In the genomic region with DNA sequence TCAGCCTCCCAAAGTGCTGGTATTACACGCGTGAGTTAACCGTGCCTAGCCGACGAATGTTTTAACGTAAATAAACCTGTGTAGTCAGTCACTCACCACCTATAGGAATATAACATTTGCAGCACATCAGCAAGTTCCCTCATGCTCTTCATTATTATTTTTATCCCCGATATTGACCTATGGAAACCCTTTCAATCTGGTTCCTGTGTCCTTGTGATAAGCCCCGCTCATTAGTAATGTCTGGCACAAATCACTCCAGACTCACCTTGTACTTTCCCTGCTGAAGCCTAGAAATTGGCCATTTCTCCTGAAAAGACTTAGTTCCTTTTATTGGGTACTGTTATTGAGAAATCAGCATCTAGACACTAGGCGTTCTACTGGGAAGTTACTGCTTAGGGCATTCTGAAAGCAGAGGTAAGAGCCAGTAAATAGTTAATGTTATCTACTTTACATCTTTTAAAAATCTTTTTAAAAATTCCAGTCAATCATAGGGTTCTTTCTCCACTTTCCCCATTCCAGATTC, we compare ENCODE assay signal across 18 cellular contexts. TPM values are rescaled to one million over a fixed set of nuclear protein-coding genes. Genes with fewer than 3 reads are reported as not detected.
DNase-seq lines count a peak whose midpoint lies in the region; ATAC-seq, FAIRE-seq and TF ChIP-seq lines count a peak whose summit lies in the region.
"Had no signal": no experiment of that assay in that cellular context is flagged by ENCODE, and none has a peak within 500 bp of the region (broad histone marks: within the 10 kb centered on the region; RNA-seq: fewer than 3 reads in every experiment).

No MANE protein-coding gene starts in this region.

- H2AFZ ChIP-seq in Karpas-422 (ENCODE audit: low read length) (no peak overlapping the region), K562 (ENCODE audit: low read depth, low read length) (no peak overlapping the region), osteoblast (ENCODE audit: low read length) (no peak overlapping the region)

- TF ChIP-seq POLR2A in K562 (conservative IDR thresholded peaks at IDR 0.05): no peak

- ATAC-seq in CD4-positive, alpha-beta T cell (ENCODE audit: poor library complexity): no peak
- ATAC-seq in K562 (no peak), HG03095 (IDR thresholded peaks at IDR 0.05; ENCODE audit: unreplicated experiment) (no peak)
- ATAC-seq: effector memory CD8-positive, alpha-beta T cell; T-cell had no signal

- no peaks in the 10 kb centered on the region for H3K9me1 ChIP-seq in K562 (ENCODE audit: control insufficient read depth, insufficient read depth, low read length)

- H3K9me3 ChIP-seq in CD4-positive, alpha-beta T cell (ENCODE audit: control insufficient read depth, low read length): no peaks in the 10 kb centered on the region
- H3K9me3 ChIP-seq in Karpas-422 (ENCODE audit: low read length): no peaks in the 10 kb centered on the region
- H3K9me3 ChIP-seq in K562 (replicated peaks; ENCODE audit: control insufficient read depth, insufficient read depth, low read depth, low read length): no peaks in the 10 kb centered on the region
- no peaks in the 10 kb centered on the region for H3K9me3 ChIP-seq in osteoblast (ENCODE audit: low read depth, low read length)
- no peaks in the 10 kb centered on the region for H3K9me3 ChIP-seq in HAP-1
- H3K9me3 ChIP-seq: tibial nerve had no signal

- no TSS peak for BruUV-seq in K562 (replicated peaks; lab: Mats Ljungman, UMichigan)

- in situ Hi-C loops in K562 (cut with MboI) (no loop called here), HAP-1 (cut with MboI; ENCODE audit: low sequenced_read_pairs) (no loop called here)

- H3K27ac ChIP-seq in CD4-positive, alpha-beta T cell (ENCODE audit: low read depth, low read length): no peak overlapping the region
- H3K27ac ChIP-seq in Karpas-422 (ENCODE audit: low read length) (peak overlapping the region; percentile 1; the same call in 1 of the 2 replicates), K562 (ENCODE audit: extremely low read depth, low read depth, low read length) (no peak overlapping the region), osteoblast (ENCODE audit: low read depth, low read length) (peak overlapping the region; percentile 77)
- H3K27ac ChIP-seq: brain microvascular endothelial cell had no signal

- peaks cover 49% of the 10 kb centered on the region for H3K36me3 Mint-ChIP-seq in CD4-positive, alpha-beta T cell (ENCODE audit: low read depth)

- H3K27me3 Mint-ChIP-seq in CD4-positive, alpha-beta T cell: no peaks in the 10 kb centered on the region
- H3K27me3 Mint-ChIP-seq: effector memory CD8-positive, alpha-beta T cell; T-cell had no signal

- peaks cover 30% of the 10 kb centered on the region for H3K4me1 Mint-ChIP-seq in CD4-positive, alpha-beta T cell (ENCODE audit: low read depth)

- H3K9ac ChIP-seq in Karpas-422 (ENCODE audit: low read length) (no peak overlapping the region), K562 (ENCODE audit: insufficient read depth in 1 of 2, low read depth in 2 of 2, low read length in 2 of 2) (no peak overlapping the region)

- intact Hi-C loops in CD4-positive, alpha-beta T cell (cut with DNase I, micrococcal nuclease): loop anchor here (5.0 kb wide), 2 partner anchors 49 to 176 kb away; partner anchors contain the start of genes FBXL19 (in 1 of the 2) and SRCAP (in 1 of the 2)
- intact Hi-C loops in K562 (cut with micrococcal nuclease): no loop called here

- H3K27me3 ChIP-seq in CD4-positive, alpha-beta T cell (ENCODE audit: control insufficient read depth, insufficient read depth, low read length): no peaks in the 10 kb centered on the region
- H3K27me3 ChIP-seq in Karpas-422 (ENCODE audit: low read length): no peaks in the 10 kb centered on the region
- H3K27me3 ChIP-seq in K562 (ENCODE audit: control insufficient read depth in 2 of 2, insufficient read depth in 2 of 2, low read length in 2 of 2): no peaks in the 10 kb centered on the region
- H3K27me3 ChIP-seq in osteoblast (ENCODE audit: insufficient read depth, low read length): no peaks in the 10 kb centered on the region
- no peaks in the 10 kb centered on the region for H3K27me3 ChIP-seq in HAP-1 (ENCODE audit: low read depth)
- H3K27me3 ChIP-seq: brain microvascular endothelial cell, tibial nerve had no signal

- H3K4me1 ChIP-seq in Karpas-422 (ENCODE audit: low read length) (peaks cover 15% of the 10 kb centered on the region), K562 (replicated peaks in 1 of 2; ENCODE audit: control insufficient read depth in 2 of 2, insufficient read depth in 2 of 2, low read length in 2 of 2) (peaks cover 8 to 17% of the 10 kb centered on the region in 2 experiments; a peak in 4 of 5 replicates), osteoblast (ENCODE audit: insufficient read depth, low read length) (peaks cover 17% of the 10 kb centered on the region), HAP-1 (peaks cover 11% of the 10 kb centered on the region)

- no peak overlapping the region for H3K4me3 ChIP-seq in Karpas-422 (ENCODE audit: low read length)
- H3K4me3 ChIP-seq in K562: no peak overlapping the region
- no peak overlapping the region for H3K4me3 ChIP-seq in osteoblast (ENCODE audit: insufficient read depth, low read length)
- no peak overlapping the region for H3K4me3 ChIP-seq in HAP-1

- 85% methylated on average over 9 of the region's 9 CpGs for WGBS in K562 (ENCODE audit: insufficient coverage, low coverage, missing lambda C conversion rate)

- H3K9me3 Mint-ChIP-seq in CD4-positive, alpha-beta T cell: no peaks in the 10 kb centered on the region
- H3K9me3 Mint-ChIP-seq: activated T-helper 1 cell treated with anti-CD3 and anti-CD28 coated beads, Interleukin-12 subunit alpha, Interleukin-12 subunit beta, Interleukin-2, Interleukin-4 antibody, amounts not matched to agents 30 ng/mL and 10 ng/mL and 1 ng/mL, durations not matched to agents 14 hours and 24 hours and 36 hours; effector memory CD8-positive, alpha-beta T cell; T-cell had no signal

- H3K79me2 ChIP-seq in Karpas-422 (ENCODE audit: low read length): peaks cover 24% of the 10 kb centered on the region
- H3K79me2 ChIP-seq in K562 (ENCODE audit: control insufficient read depth, insufficient read depth, low read length): peaks cover 27% of the 10 kb centered on the region
- peaks cover 24% of the 10 kb centered on the region for H3K79me2 ChIP-seq in osteoblast (ENCODE audit: insufficient read depth, low read length)

- no peak overlapping the region for H3K4me3 Mint-ChIP-seq in CD4-positive, alpha-beta T cell

- TF ChIP-seq RAD21 in K562 (CRISPR knock-in tag; conservative IDR thresholded peaks at IDR 0.05 in 1 of 2, IDR thresholded peaks at IDR 0.05 in 1 of 2): no peak

- POLR2A ChIA-PET in CD4-positive, alpha-beta T cell (lab: Charles Lee): interaction anchor here (0.9 to 2.5 kb wide), 5 partner anchors 10 to 156 kb away, joined by 3 to 18 read pairs (median 6); partner anchors contain the start of gene SRCAP
- POLR2A ChIA-PET in K562 (lab: Yijun Ruan, JAX): interaction anchor here (1.4 to 2.3 kb wide), 7 partner anchors 13 to 149 kb away, joined by 5 to 24 read pairs (median 10); no protein-coding TSS in a partner anchor

- H4K20me1 ChIP-seq in Karpas-422 (ENCODE audit: insufficient read depth, low read depth, low read length) (0 out of 2 replicates have a peak, but pooled peaks cover 6% of the 10 kb centered on the region), K562 (replicated peaks; ENCODE audit: control insufficient read depth, insufficient read depth, low read length) (no peaks in the 10 kb centered on the region), osteoblast (ENCODE audit: insufficient read depth, low read length) (peaks cover 4% of the 10 kb centered on the region)

- H3K36me3 ChIP-seq in Karpas-422 (ENCODE audit: insufficient read depth, low read length) (peaks cover 22% of the 10 kb centered on the region; the same call in 1 of the 2 replicates), K562 (ENCODE audit: control insufficient read depth, insufficient read depth, low read length) (peaks cover 58% of the 10 kb centered on the region), osteoblast (ENCODE audit: insufficient read depth, low read length) (peaks cover 32% of the 10 kb centered on the region), HAP-1 (replicated peaks) (peaks cover 27% of the 10 kb centered on the region)

- H3K27ac Mint-ChIP-seq in CD4-positive, alpha-beta T cell: peak overlapping the region; percentile 68

- TF ChIP-seq CTCF in CD4-positive, alpha-beta T cell (IDR thresholded peaks at IDR 0.05): no peak
- no peak for TF ChIP-seq CTCF in K562 (IDR thresholded peaks at IDR 0.05 in 2 of 3, conservative IDR thresholded peaks at IDR 0.05 in 1 of 3; ENCODE audit: insufficient read depth in 2 of 3, low read depth in 1 of 3, low read length in 3 of 3)
- TF ChIP-seq CTCF in osteoblast (IDR thresholded peaks at IDR 0.05; ENCODE audit: extremely low read depth, low read depth, low read length): no peak

- H3K4me2 ChIP-seq in Karpas-422 (ENCODE audit: low read depth, low read length, poor library complexity, severe bottlenecking): no peak overlapping the region
- no peak overlapping the region for H3K4me2 ChIP-seq in K562 (ENCODE audit: insufficient read depth, low read length)
- H3K4me2 ChIP-seq in osteoblast (ENCODE audit: insufficient read depth, low read length): no peak overlapping the region

- CTCF ChIA-PET in CD4-positive, alpha-beta T cell (lab: Charles Lee): interaction anchor here (0.9 to 2.0 kb wide), 3 partner anchors 53 to 88 kb away, joined by 4 to 6 read pairs (median 5); partner anchors contain the start of gene FBRS
- CTCF ChIA-PET in K562 (lab: Yijun Ruan, JAX; ENCODE audit: low intra/inter-chr PET ratio): no interaction called here

- TF ChIP-seq EP300 in K562 (IDR thresholded peaks at IDR 0.05; ENCODE audit: low read length): no peak

- peak; percentile 48 for FAIRE-seq in K562 (lab: Jason Lieb, UNC)
- FAIRE-seq: frontal cortex had no signal

- DNase-seq in CD4-positive, alpha-beta T cell: no peak
- no peak for DNase-seq in Karpas-422
- DNase-seq in K562 (ENCODE audit: extremely low read depth in 1 of 4, low spot score in 3 of 4): no peak
- no peak for DNase-seq in osteoblast (ENCODE audit: insufficient read length, low spot score, missing footprints)
- no peak for DNase-seq in HAP-1 (ENCODE audit: low spot score in 2 of 2)
- DNase-seq in COLO668 (lab: John Stamatoyannopoulos, UW; ENCODE audit: unreplicated experiment): no peak
- DNase-seq: activated CD4-positive, alpha-beta T cell treated with anti-CD3 and anti-CD28 coated beads for 4 hours; brain microvascular endothelial cell; effector memory CD8-positive, alpha-beta T cell; islet precursor cell; midbrain; NCI-H1092; NCI-H446; T-cell had no signal

- no peaks in the 10 kb centered on the region for H3K9me2 ChIP-seq in Karpas-422 (replicated peaks; ENCODE audit: insufficient read depth, low read length)

RNA-seq across cellular contexts. Expression of gene PHKG2, which starts 1.5 kb away (rescaled TPM):
- total RNA-seq in CD4-positive, alpha-beta T cell: 10 to 100 TPM; 24.8 to 25.2 TPM
- 32.3 and 35.5 TPM in 2 replicates for total RNA-seq in Karpas-422 (2014; rRNA removed; shearing (Covaris generic); ENCODE audit: low replicate concordance)
- total RNA-seq in K562 (2011; cell fraction: chromatin; rRNA removed; ENCODE audit: low replicate concordance): 128 and 290 TPM in 2 replicates
- total RNA-seq in K562 (2011; cell fraction: nucleolus; rRNA removed): 161 and 163 TPM in 2 replicates
- total RNA-seq in K562 (2011; cell fraction: nucleoplasm; rRNA removed): 157 and 194 TPM in 2 replicates
- total RNA-seq in K562 (2014; rRNA removed) (30.7 and 45.9 TPM in 2 replicates), K562 (2014; rRNA removed; fragmentation: Illumina TruSeq; extraction: Trizol) (18.3 and 21.2 TPM in 2 replicates), K562 (2015; rRNA removed; fragmentation: Illumina TruSeq; extraction: Trizol) (23.9 and 25.2 TPM in 2 replicates), K562 (2021) (39.7 and 40.7 TPM in 2 replicates), osteoblast (20.3 and 25.0 TPM in 2 replicates)
- polyA plus RNA-seq in K562 (2011; rRNA removed) (44.1 and 54.4 TPM in 2 replicates), K562 (2014; fragmentation: Illumina TruSeq; extraction: Trizol) (39.2 and 41.0 TPM in 2 replicates), K562 (2014; fragmentation: Nextera tagmentation; extraction: Ambion mirVana) (10 to 100 TPM in 1 of 2 experiments, 1 to 10 TPM in 1; 5.8 to 14.1 TPM), K562 (2014; rRNA removed) (50.4 and 54.2 TPM in 2 replicates)
- polyA plus RNA-seq in K562 (2011; cell fraction: cytosol; rRNA removed): 44.6 and 56.8 TPM in 2 replicates
- polyA plus RNA-seq in K562 (2011; cell fraction: nucleus; rRNA removed): 182 and 233 TPM in 2 replicates
- polyA plus RNA-seq in K562 (2012): 30.6 and 41.6 TPM in 2 replicates
- 19.6 and 26.2 TPM in 2 replicates for polyA minus RNA-seq in K562 (2011; rRNA and poly(A)+ RNA removed)
- polyA minus RNA-seq in K562 (2011; cell fraction: cytosol; rRNA and poly(A)+ RNA removed): 14.9 and 17.4 TPM in 2 replicates
- 36.2 and 39.6 TPM in 2 replicates for polyA minus RNA-seq in K562 (2011; cell fraction: nucleus; rRNA and poly(A)+ RNA removed)

RNA-seq across cellular contexts. Expression of gene CFAP119, which starts 15.2 kb away (rescaled TPM):
- 1 to 10 TPM; 1.7 to 2.2 TPM for total RNA-seq in CD4-positive, alpha-beta T cell
- total RNA-seq in Karpas-422 (2014; rRNA removed; shearing (Covaris generic); ENCODE audit: low replicate concordance): 8.9 and 15.0 TPM in 2 replicates
- total RNA-seq in K562 (2011; cell fraction: chromatin; rRNA removed; ENCODE audit: low replicate concordance): 23.0 and 52.3 TPM in 2 replicates
- total RNA-seq in K562 (2011; cell fraction: nucleolus; rRNA removed): 44.0 and 46.5 TPM in 2 replicates
- 24.7 and 39.0 TPM in 2 replicates for total RNA-seq in K562 (2011; cell fraction: nucleoplasm; rRNA removed)
- 16.1 and 18.5 TPM in 2 replicates for total RNA-seq in K562 (2014; rRNA removed)
- 4.2 and 6.1 TPM in 2 replicates for total RNA-seq in K562 (2014; rRNA removed; fragmentation: Illumina TruSeq; extraction: Trizol)
- 7.0 and 7.4 TPM in 2 replicates for total RNA-seq in K562 (2015; rRNA removed; fragmentation: Illumina TruSeq; extraction: Trizol)
- total RNA-seq in K562 (2021): 18.4 and 20.0 TPM in 2 replicates
- 13.5 and 16.3 TPM in 2 replicates for polyA plus RNA-seq in K562 (2011; rRNA removed)
- 10.6 and 19.6 TPM in 2 replicates for polyA plus RNA-seq in K562 (2011; cell fraction: cytosol; rRNA removed)
- 107 and 225 TPM in 2 replicates for polyA plus RNA-seq in K562 (2011; cell fraction: nucleus; rRNA removed)
- polyA plus RNA-seq in K562 (2012): 14.9 and 20.9 TPM in 2 replicates
- 9.0 and 9.6 TPM in 2 replicates for polyA plus RNA-seq in K562 (2014; fragmentation: Illumina TruSeq; extraction: Trizol)
- polyA plus RNA-seq in K562 (2014; fragmentation: Nextera tagmentation; extraction: Ambion mirVana): 1 to 10 TPM; 5.5 to 6.2 TPM
- 33.7 and 38.2 TPM in 2 replicates for polyA plus RNA-seq in K562 (2014; rRNA removed)
- polyA minus RNA-seq in K562 (2011; rRNA and poly(A)+ RNA removed): 1.2 and 2.5 TPM in 2 replicates
- 3.8 and 4.2 TPM in 2 replicates for polyA minus RNA-seq in K562 (2011; cell fraction: cytosol; rRNA and poly(A)+ RNA removed)
- polyA minus RNA-seq in K562 (2011; cell fraction: nucleus; rRNA and poly(A)+ RNA removed): 16.9 and 21.3 TPM in 2 replicates
- total RNA-seq in osteoblast: 2.4 and 2.9 TPM in 2 replicates

RNA-seq across cellular contexts. Expression of gene RNF40, which starts 15.4 kb away (rescaled TPM):
- total RNA-seq in CD4-positive, alpha-beta T cell: 10 to 100 TPM; 63.0 to 65.2 TPM
- total RNA-seq in Karpas-422 (2014; rRNA removed; shearing (Covaris generic); ENCODE audit: low replicate concordance): 57.9 and 66.4 TPM in 2 replicates
- total RNA-seq in K562 (2011; cell fraction: chromatin; rRNA removed; ENCODE audit: low replicate concordance): 149 and 268 TPM in 2 replicates
- 112 and 115 TPM in 2 replicates for total RNA-seq in K562 (2011; cell fraction: nucleolus; rRNA removed)
- total RNA-seq in K562 (2011; cell fraction: nucleoplasm; rRNA removed): 105 and 116 TPM in 2 replicates
- total RNA-seq in K562 (2014; rRNA removed): 81.9 and 95.6 TPM in 2 replicates
- total RNA-seq in K562 (2014; rRNA removed; fragmentation: Illumina TruSeq; extraction: Trizol): 73.7 and 81.5 TPM in 2 replicates
- 76.4 and 82.9 TPM in 2 replicates for total RNA-seq in K562 (2015; rRNA removed; fragmentation: Illumina TruSeq; extraction: Trizol)
- 124 and 129 TPM in 2 replicates for total RNA-seq in K562 (2021)
- polyA plus RNA-seq in K562 (2011; rRNA removed): 91.7 and 97.8 TPM in 2 replicates
- polyA plus RNA-seq in K562 (2011; cell fraction: cytosol; rRNA removed): 60.8 and 77.4 TPM in 2 replicates
- 137 and 170 TPM in 2 replicates for polyA plus RNA-seq in K562 (2011; cell fraction: nucleus; rRNA removed)
- 78.5 and 80.4 TPM in 2 replicates for polyA plus RNA-seq in K562 (2012)
- polyA plus RNA-seq in K562 (2014; fragmentation: Illumina TruSeq; extraction: Trizol): 107 and 115 TPM in 2 replicates
- polyA plus RNA-seq in K562 (2014; fragmentation: Nextera tagmentation; extraction: Ambion mirVana): 1 to 10 TPM; 6.2 to 9.1 TPM
- 68.2 and 75.6 TPM in 2 replicates for polyA plus RNA-seq in K562 (2014; rRNA removed)
- 89.9 and 91.7 TPM in 2 replicates for polyA minus RNA-seq in K562 (2011; rRNA and poly(A)+ RNA removed)
- 61.7 and 77.1 TPM in 2 replicates for polyA minus RNA-seq in K562 (2011; cell fraction: cytosol; rRNA and poly(A)+ RNA removed)
- polyA minus RNA-seq in K562 (2011; cell fraction: nucleus; rRNA and poly(A)+ RNA removed): 39.2 and 51.2 TPM in 2 replicates
- total RNA-seq in osteoblast: 63.1 and 88.3 TPM in 2 replicates

RNA-seq across cellular contexts. Expression of gene ZNF629, which starts 40.3 kb away (rescaled TPM):
- 1 to 10 TPM; 1.6 to 1.7 TPM for total RNA-seq in CD4-positive, alpha-beta T cell
- total RNA-seq in Karpas-422 (2014; rRNA removed; shearing (Covaris generic); ENCODE audit: low replicate concordance): 4.8 and 6.3 TPM in 2 replicates
- 6.8 and 16.5 TPM in 2 replicates for total RNA-seq in K562 (2011; cell fraction: chromatin; rRNA removed; ENCODE audit: low replicate concordance)
- 8.6 and 11.3 TPM in 2 replicates for total RNA-seq in K562 (2011; cell fraction: nucleolus; rRNA removed)
- total RNA-seq in K562 (2011; cell fraction: nucleoplasm; rRNA removed): 6.7 and 7.3 TPM in 2 replicates
- total RNA-seq in K562 (2014; rRNA removed): 13.8 and 14.9 TPM in 2 replicates
- total RNA-seq in K562 (2014; rRNA removed; fragmentation: Illumina TruSeq; extraction: Trizol): 6.7 and 7.3 TPM in 2 replicates
- 9.2 and 10.0 TPM in 2 replicates for total RNA-seq in K562 (2015; rRNA removed; fragmentation: Illumina TruSeq; extraction: Trizol)
- total RNA-seq in K562 (2021): 16.5 and 18.8 TPM in 2 replicates
- polyA plus RNA-seq in K562 (2011; rRNA removed): 2.6 and 4.4 TPM in 2 replicates
- 4.0 and 5.6 TPM in 2 replicates for polyA plus RNA-seq in K562 (2011; cell fraction: cytosol; rRNA removed)
- 7.1 and 10.9 TPM in 2 replicates for polyA plus RNA-seq in K562 (2011; cell fraction: nucleus; rRNA removed)
- polyA plus RNA-seq in K562 (2012): 12.0 and 13.0 TPM in 2 replicates
- 11.6 and 12.4 TPM in 2 replicates for polyA plus RNA-seq in K562 (2014; fragmentation: Illumina TruSeq; extraction: Trizol)
- polyA plus RNA-seq in K562 (2014; fragmentation: Nextera tagmentation; extraction: Ambion mirVana): under 1 TPM; 0.44 to 0.66 TPM
- 6.1 and 7.4 TPM in 2 replicates for polyA plus RNA-seq in K562 (2014; rRNA removed)
- polyA minus RNA-seq in K562 (2011; rRNA and poly(A)+ RNA removed): 4.2 and 5.3 TPM in 2 replicates
- 9.2 and 9.8 TPM in 2 replicates for polyA minus RNA-seq in K562 (2011; cell fraction: cytosol; rRNA and poly(A)+ RNA removed)
- polyA minus RNA-seq in K562 (2011; cell fraction: nucleus; rRNA and poly(A)+ RNA removed): 8.3 and 11.2 TPM in 2 replicates
- total RNA-seq in osteoblast: 15.3 and 16.3 TPM in 2 replicates

RNA-seq across cellular contexts. Expression of gene SRCAP, which starts 47.7 kb away (rescaled TPM):
- 10 to 100 TPM; 59.5 to 60.1 TPM for total RNA-seq in CD4-positive, alpha-beta T cell
- total RNA-seq in Karpas-422 (2014; rRNA removed; shearing (Covaris generic); ENCODE audit: low replicate concordance): 13.2 and 21.2 TPM in 2 replicates
- 89.8 and 132 TPM in 2 replicates for total RNA-seq in K562 (2011; cell fraction: chromatin; rRNA removed; ENCODE audit: low replicate concordance)
- total RNA-seq in K562 (2011; cell fraction: nucleolus; rRNA removed): 44.6 and 46.2 TPM in 2 replicates
- total RNA-seq in K562 (2011; cell fraction: nucleoplasm; rRNA removed): 58.6 and 74.8 TPM in 2 replicates
- total RNA-seq in K562 (2014; rRNA removed) (16.0 and 16.3 TPM in 2 replicates), K562 (2014; rRNA removed; fragmentation: Illumina TruSeq; extraction: Trizol) (3.5 and 3.7 TPM in 2 replicates), K562 (2015; rRNA removed; fragmentation: Illumina TruSeq; extraction: Trizol) (5.8 and 7.9 TPM in 2 replicates), K562 (2021) (58.9 and 62.6 TPM in 2 replicates), osteoblast (16.3 and 19.2 TPM in 2 replicates)
- polyA plus RNA-seq in K562 (2011; rRNA removed) (2.2 and 6.4 TPM in 2 replicates), K562 (2014; fragmentation: Illumina TruSeq; extraction: Trizol) (14.9 and 21.0 TPM in 2 replicates), K562 (2014; fragmentation: Nextera tagmentation; extraction: Ambion mirVana) (under 1 TPM; 0.21 to 0.53 TPM), K562 (2014; rRNA removed) (11.4 and 17.0 TPM in 2 replicates)
- 1.9 and 3.2 TPM in 2 replicates for polyA plus RNA-seq in K562 (2011; cell fraction: cytosol; rRNA removed)
- 18.6 and 29.8 TPM in 2 replicates for polyA plus RNA-seq in K562 (2011; cell fraction: nucleus; rRNA removed)
- 16.6 and 25.8 TPM in 2 replicates for polyA plus RNA-seq in K562 (2012)
- 11.0 and 11.9 TPM in 2 replicates for polyA minus RNA-seq in K562 (2011; rRNA and poly(A)+ RNA removed)
- polyA minus RNA-seq in K562 (2011; cell fraction: cytosol; rRNA and poly(A)+ RNA removed): 21.7 and 27.4 TPM in 2 replicates
- polyA minus RNA-seq in K562 (2011; cell fraction: nucleus; rRNA and poly(A)+ RNA removed): 17.2 and 20.0 TPM in 2 replicates

Comparison
In these comparisons a context has a peak if more than half of its experiments do, and no peak if none do; other contexts are left out.
1. H3K27ac ChIP-seq: peak in Karpas-422 (single experiment) and osteoblast (single experiment); none in CD4-positive, alpha-beta T cell (single experiment) and K562 (single experiment).